Comparison of ENCODE assay signal across 19 cellular contexts in the genomic region with DNA sequence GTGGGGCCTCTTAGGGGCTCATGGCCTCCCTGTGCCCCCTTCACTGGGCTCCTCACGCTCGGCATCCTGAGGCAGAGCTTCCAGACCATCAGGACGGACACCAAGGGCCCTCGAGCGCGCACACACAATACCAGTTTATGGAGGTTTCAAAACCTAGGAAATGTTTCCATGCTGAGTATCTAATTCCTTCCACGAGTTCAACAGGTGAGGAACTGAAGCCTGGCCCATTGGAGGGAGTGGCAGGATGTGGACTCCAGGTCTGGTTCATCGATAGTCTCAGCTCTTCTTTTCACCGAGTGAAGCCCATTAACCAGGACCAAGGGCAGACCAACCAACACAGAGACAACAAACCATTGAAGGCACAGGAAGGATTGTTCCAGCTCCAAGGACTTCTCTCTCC.
DNase-seq lines count a peak whose midpoint lies in the region; ATAC-seq and TF ChIP-seq lines count a peak whose summit lies in the region.
"Had no signal": no experiment of that assay in that cellular context is flagged by ENCODE, and none has a peak within 500 bp of the region (broad histone marks: within the 10 kb centered on the region; RNA-seq: fewer than 3 reads in every experiment).

No MANE protein-coding gene starts in this region.

- H3K27me3 ChIP-seq in endodermal cell (ENCODE audit: control insufficient read depth, insufficient read depth, low read length, poor library complexity, severe bottlenecking): no peaks in the 10 kb centered on the region

- no peaks in the 10 kb centered on the region for H3K27me3 Mint-ChIP-seq in endodermal cell (ENCODE audit: insufficient read depth)

- DNase-seq in endodermal cell: peak; percentile 10
- DNase-seq in sciatic nerve (ENCODE audit: low spot score): peak; percentile 22
- DNase-seq in NCI-H2171 treated with DMSO at 0.1 percent for 48 hours (lab: John Stamatoyannopoulos, UW): no peak
- DNase-seq: 8988T; ACHN; C1 segment of cervical spinal cord; Calu3; CD4-positive, alpha-beta memory T cell; COR-L47; DMS53; DMS79 treated with DMSO at 0.1 percent for 48 hours; GF-D8; GOT3; H7; HCEC 1CT had no signal

- peaks cover 5% of the 10 kb centered on the region for H3K4me1 Mint-ChIP-seq in endodermal cell
- H3K4me1 Mint-ChIP-seq: CD4-positive, alpha-beta memory T cell had no signal

- H3K4me3 ChIP-seq in HEK293 (ENCODE audit: low read depth, low read length): no peak overlapping the region
- no peak overlapping the region for H3K4me3 ChIP-seq in endodermal cell (ENCODE audit: low read length)
- H3K4me3 ChIP-seq: A549 had no signal

- intact Hi-C loops in sciatic nerve (cut with DNase I): no loop called here

- no peaks in the 10 kb centered on the region for H3K4me1 ChIP-seq in HEK293 (ENCODE audit: control insufficient read depth, insufficient read depth, low read length)
- no peaks in the 10 kb centered on the region for H3K4me1 ChIP-seq in endodermal cell (ENCODE audit: control insufficient read depth, insufficient read depth, low read length)

- H3K36me3 Mint-ChIP-seq in endodermal cell (ENCODE audit: low read depth): no peaks in the 10 kb centered on the region
- H3K36me3 Mint-ChIP-seq: CD4-positive, alpha-beta memory T cell had no signal

- H3K9me3 ChIP-seq in HEK293 (ENCODE audit: control insufficient read depth, insufficient read depth, low read depth, low read length) (no peaks in the 10 kb centered on the region), endodermal cell (ENCODE audit: control insufficient read depth, low read length) (no peaks in the 10 kb centered on the region)
- H3K9me3 ChIP-seq: A549 had no signal

- no peak overlapping the region for H3K27ac Mint-ChIP-seq in endodermal cell
- H3K27ac Mint-ChIP-seq: CD4-positive, alpha-beta memory T cell had no signal

- ATAC-seq in sciatic nerve (no peak), HG03025 (IDR thresholded peaks at IDR 0.05; ENCODE audit: low FRiP score, unreplicated experiment) (no peak), GM19455 (IDR thresholded peaks at IDR 0.05; ENCODE audit: unreplicated experiment) (no peak)
- ATAC-seq: A549 had no signal

- no peak for TF ChIP-seq CTCF in HEK293 (tag by site-specific recombination; IDR thresholded peaks at IDR 0.05)
- no peak for TF ChIP-seq CTCF in endodermal cell (conservative IDR thresholded peaks at IDR 0.05)

- POLR2A ChIA-PET in HEK293 (lab: Yijun Ruan, JAX): no interaction called here

- CTCF ChIA-PET in HEK293 (lab: Yijun Ruan, JAX): no interaction called here

- H3K36me3 ChIP-seq in HEK293 (ENCODE audit: control insufficient read depth in 2 of 2, insufficient read depth in 1 of 2, low read length in 2 of 2): no peaks in the 10 kb centered on the region
- no peaks in the 10 kb centered on the region for H3K36me3 ChIP-seq in endodermal cell (ENCODE audit: control insufficient read depth, insufficient read depth, low read length)

- H3K27ac ChIP-seq in HEK293 (ENCODE audit: extremely low read depth, low read depth, low read length) (no peak overlapping the region), endodermal cell (ENCODE audit: low read depth, low read length) (no peak overlapping the region)
- H3K27ac ChIP-seq: A549 had no signal

- no peak overlapping the region for H3K4me3 Mint-ChIP-seq in endodermal cell
- H3K4me3 Mint-ChIP-seq: CD4-positive, alpha-beta memory T cell had no signal

- 93 to 97% methylated on average over 9 of the region's 9 CpGs for WGBS in endodermal cell (ENCODE audit: insufficient coverage in 1 of 2, insufficient read length in 1 of 2), 2 experiments

- no peaks in the 10 kb centered on the region for H3K9me3 Mint-ChIP-seq in endodermal cell

- H3K9ac ChIP-seq in endodermal cell (ENCODE audit: extremely low read depth, low read length, poor library complexity, severe bottlenecking): no peak overlapping the region

TF ChIP-seq in HEK293, 187 proteins besides CTCF, POLR2A, EP300 and RAD21:
- TF ChIP-seq SCRT2 (tag by site-specific recombination; IDR thresholded peaks at IDR 0.05) (peak; percentile 76), BCL11A (tag by site-specific recombination; IDR thresholded peaks at IDR 0.05; ENCODE audit: low read depth) (no peak)
